15 cellular contexts compared by ENCODE assay signal in genomic region chr5:61431923-61432620, GRCh38.
DNase-seq lines count a peak whose midpoint lies in the region; ATAC-seq and TF ChIP-seq lines count a peak whose summit lies in the region.
"Had no signal": no experiment of that assay in that cellular context is flagged by ENCODE, and none has a peak within 500 bp of the region (broad histone marks: within the 10 kb centered on the region; RNA-seq: fewer than 3 reads in every experiment).

No MANE protein-coding gene starts in this region.

- H3K4me3 ChIP-seq in SJCRH30, result peak overlapping the region; percentile 18
- H3K4me3 ChIP-seq in esophagus muscularis mucosa, result no peak overlapping the region
- H3K4me3 ChIP-seq in naive thymus-derived CD4-positive, alpha-beta T cell (ENCODE audit: low read length), result no peak overlapping the region
- H3K4me3 ChIP-seq: lung had no signal

- CTCF ChIA-PET in naive thymus-derived CD4-positive, alpha-beta T cell (lab: Charles Lee), result interaction anchor here (0.7 kb wide), 1 partner anchor 47 kb away, joined by 5 read pairs; no protein-coding TSS in a partner anchor

- TF ChIP-seq CTCF in esophagus muscularis mucosa (IDR thresholded peaks at IDR 0.05) (no peak), neural crest cell (conservative IDR thresholded peaks at IDR 0.05) (no peak)

- H3K9me3 ChIP-seq in SJCRH30 (replicated peaks), result no peaks in the 10 kb centered on the region
- no peaks in the 10 kb centered on the region for H3K9me3 ChIP-seq in esophagus muscularis mucosa
- H3K9me3 ChIP-seq in naive thymus-derived CD4-positive, alpha-beta T cell (ENCODE audit: control insufficient read depth in 2 of 3, low read length in 3 of 3), result no peaks in the 10 kb centered on the region

- no peaks in the 10 kb centered on the region for H3K27me3 Mint-ChIP-seq in neural crest cell (ENCODE audit: low read depth)
- no peaks in the 10 kb centered on the region for H3K27me3 Mint-ChIP-seq in naive thymus-derived CD4-positive, alpha-beta T cell
- H3K27me3 Mint-ChIP-seq: T-helper 17 cell had no signal

- H3K4me3 Mint-ChIP-seq in neural crest cell, result peak overlapping the region; percentile 57
- H3K4me3 Mint-ChIP-seq in naive thymus-derived CD4-positive, alpha-beta T cell, result no peak overlapping the region
- H3K4me3 Mint-ChIP-seq: T-helper 17 cell had no signal

- H3K27ac Mint-ChIP-seq in neural crest cell (ENCODE audit: unreplicated experiment), result peak overlapping the region; percentile 84
- no peak overlapping the region for H3K27ac Mint-ChIP-seq in naive thymus-derived CD4-positive, alpha-beta T cell
- H3K27ac Mint-ChIP-seq: T-helper 17 cell had no signal

- no peak for TF ChIP-seq EP300 in esophagus muscularis mucosa (IDR thresholded peaks at IDR 0.05)

- WGBS in esophagus muscularis mucosa, result 52% methylated on average over 6 of the region's 6 CpGs

- H3K36me3 Mint-ChIP-seq in neural crest cell (ENCODE audit: low read depth), result peaks cover 8% of the 10 kb centered on the region
- H3K36me3 Mint-ChIP-seq in naive thymus-derived CD4-positive, alpha-beta T cell, result peaks cover 0 to 24% (median 13%) of the 10 kb centered on the region in 5 donors

- DNase-seq in DMS 273 (lab: John Stamatoyannopoulos, UW; ENCODE audit: unreplicated experiment) (peak; percentile 73), SJCRH30 (peak; percentile 38 to 78), esophagus muscularis mucosa (ENCODE audit: extremely low spot score) (no peak), neural crest cell (ENCODE audit: low read depth, low spot score) (no peak), RKO (ENCODE audit: low spot score) (no peak), Kasumi-1 (lab: John Stamatoyannopoulos, UW) (no peak)
- no peak for DNase-seq in naive thymus-derived CD4-positive, alpha-beta T cell
- DNase-seq: activated CD4-positive, alpha-beta T cell treated with anti-CD3 and anti-CD28 coated beads for 1 hour; activated T-cell treated with anti-CD3 and anti-CD28 coated beads for 4 hours; Calu3; GF-D8; occipital lobe; T-helper 17 cell had no signal

- H3K4me1 ChIP-seq in SJCRH30 (peaks cover 11% of the 10 kb centered on the region), esophagus muscularis mucosa (peaks cover 17 to 25% (median 21%) of the 10 kb centered on the region in 4 donors)
- H3K4me1 ChIP-seq in naive thymus-derived CD4-positive, alpha-beta T cell (ENCODE audit: control insufficient read depth in 2 of 2, insufficient read depth in 2 of 2, low read length in 2 of 2), result no peaks in the 10 kb centered on the region

- TF ChIP-seq POLR2A in esophagus muscularis mucosa (IDR thresholded peaks at IDR 0.05; ENCODE audit: low read depth), result no peak

- H3K4me1 Mint-ChIP-seq in neural crest cell, result peaks cover 44% of the 10 kb centered on the region
- peaks cover 0 to 28% (median 19%) of the 10 kb centered on the region in 7 donors for H3K4me1 Mint-ChIP-seq in naive thymus-derived CD4-positive, alpha-beta T cell

- no peaks in the 10 kb centered on the region for H3K9me3 Mint-ChIP-seq in neural crest cell
- peaks cover 0 to 6% (median 0%) of the 10 kb centered on the region in 11 donors for H3K9me3 Mint-ChIP-seq in naive thymus-derived CD4-positive, alpha-beta T cell

- H3K36me3 ChIP-seq in SJCRH30 (no peaks in the 10 kb centered on the region), esophagus muscularis mucosa (no peaks in the 10 kb centered on the region)
- no peaks in the 10 kb centered on the region for H3K36me3 ChIP-seq in naive thymus-derived CD4-positive, alpha-beta T cell (ENCODE audit: control insufficient read depth in 2 of 3, insufficient read depth in 3 of 3, low read length in 3 of 3)

- POLR2A ChIA-PET in naive thymus-derived CD4-positive, alpha-beta T cell (lab: Charles Lee), result no interaction called here

- no peaks in the 10 kb centered on the region for H3K27me3 ChIP-seq in SJCRH30
- H3K27me3 ChIP-seq in esophagus muscularis mucosa, result no peaks in the 10 kb centered on the region
- H3K27me3 ChIP-seq in naive thymus-derived CD4-positive, alpha-beta T cell (ENCODE audit: control insufficient read depth in 2 of 2, insufficient read depth in 2 of 2, low read length in 2 of 2), result no peaks in the 10 kb centered on the region

- H3K27ac ChIP-seq in SJCRH30, result peak overlapping the region; percentile 57
- peak overlapping the region in 3 of 4 donors; percentile 6 to 30 (median 11) for H3K27ac ChIP-seq in esophagus muscularis mucosa (replicated peaks in 1 of 4)
- no peak overlapping the region for H3K27ac ChIP-seq in naive thymus-derived CD4-positive, alpha-beta T cell (ENCODE audit: low read depth, low read length)

- ATAC-seq in naive thymus-derived CD4-positive, alpha-beta T cell, result no peak
- ATAC-seq in GM21367 (IDR thresholded peaks at IDR 0.05; ENCODE audit: unreplicated experiment), result no peak
- ATAC-seq: T-helper 17 cell had no signal

- intact Hi-C loops in esophagus muscularis mucosa (cut with DNase I), result no loop called here
- intact Hi-C loops in naive thymus-derived CD4-positive, alpha-beta T cell (cut with micrococcal nuclease), result no loop called here

Comparison
In these comparisons a context has a peak if more than half of its experiments do, and no peak if none do; other contexts are left out.
1. DNase-seq: peak in DMS 273 (single experiment) and SJCRH30 (2 of 2); none in esophagus muscularis mucosa (single experiment), neural crest cell (single experiment), naive thymus-derived CD4-positive, alpha-beta T cell (0 of 9), RKO (single experiment) and Kasumi-1 (0 of 2).